ENCODE assay signal across 7 cellular contexts in genomic region chr1:145176285-145176925, GRCh38.
DNase-seq lines count a peak whose midpoint lies in the region; ATAC-seq and TF ChIP-seq lines count a peak whose summit lies in the region.
"Not testable (repeated sequence)": the region's sequence is repeated elsewhere in the genome, so short reads cannot be mapped to it uniquely, and the experiment has no call there.

No MANE protein-coding gene starts in this region.

- not testable (repeated sequence) for H3K9me2 ChIP-seq in GM23338 (ENCODE audit: insufficient read depth)

- not testable (repeated sequence) for H3K27me3 ChIP-seq in GM23338 (ENCODE audit: insufficient read depth); naive thymus-derived CD4-positive, alpha-beta T cell (ENCODE audit: control insufficient read depth in 2 of 2, insufficient read depth in 2 of 2, low read length in 2 of 2)

- not testable (repeated sequence) for H3K27ac Mint-ChIP-seq in GM23338; activated CD4-positive, alpha-beta T cell treated with anti-CD3 and anti-CD28 coated beads, Interleukin-2, amount 10 ng/mL, durations not matched to agents 24 days and 14 days; activated CD8-positive, alpha-beta memory T cell treated with anti-CD3 and anti-CD28 coated beads, Interleukin-2, amount 10 ng/mL, durations not matched to agents 7 days and 5 days; activated T-helper 17 cell treated with anti-CD3 and anti-CD28 coated beads, Interleukin-2, amount 50 U/mL, for 72 hours; activated naive CD8-positive, alpha-beta T cell treated with anti-CD3 and anti-CD28 coated beads, Interleukin-2, amount 50 U/mL, for 24 hours
- H3K27ac Mint-ChIP-seq in naive thymus-derived CD4-positive, alpha-beta T cell: peak overlapping the region in 1 of 9 donors; percentile 51

- H3K36me3 ChIP-seq in GM23338 (ENCODE audit: insufficient read depth); naive thymus-derived CD4-positive, alpha-beta T cell (ENCODE audit: control insufficient read depth in 2 of 3, insufficient read depth in 3 of 3, low read length in 3 of 3): not testable (repeated sequence)

- H3K4me3 ChIP-seq in GM23338; naive thymus-derived CD4-positive, alpha-beta T cell (ENCODE audit: low read length): not testable (repeated sequence)

- intact Hi-C loops in activated CD4-positive, alpha-beta T cell treated with anti-CD3 and anti-CD28 coated beads, Interleukin-2, amount 10 ng/mL, durations not matched to agents 24 days and 14 days (cut with micrococcal nuclease); naive thymus-derived CD4-positive, alpha-beta T cell (cut with micrococcal nuclease): not testable (repeated sequence)

- not testable (repeated sequence) for TF ChIP-seq CTCF in GM23338 (conservative IDR thresholded peaks at IDR 0.05; ENCODE audit: low read depth in 2 of 2)

- H3K79me2 ChIP-seq in GM23338 (replicated peaks; ENCODE audit: insufficient read depth): not testable (repeated sequence)

- H3K4me2 ChIP-seq in GM23338: not testable (repeated sequence)

- not testable (repeated sequence) for H3K36me3 Mint-ChIP-seq in GM23338 (ENCODE audit: low read depth); activated CD4-positive, alpha-beta T cell treated with anti-CD3 and anti-CD28 coated beads, Interleukin-2, amount 10 ng/mL, durations not matched to agents 24 days and 14 days (ENCODE audit: low read depth); activated CD8-positive, alpha-beta memory T cell treated with anti-CD3 and anti-CD28 coated beads, Interleukin-2, amount 10 ng/mL, durations not matched to agents 7 days and 5 days; activated T-helper 17 cell treated with anti-CD3 and anti-CD28 coated beads, Interleukin-2, amount 50 U/mL, for 72 hours (ENCODE audit: low read depth); activated naive CD8-positive, alpha-beta T cell treated with anti-CD3 and anti-CD28 coated beads, Interleukin-2, amount 50 U/mL, for 24 hours (ENCODE audit: low read depth); naive thymus-derived CD4-positive, alpha-beta T cell

- H3K9me3 ChIP-seq in naive thymus-derived CD4-positive, alpha-beta T cell (ENCODE audit: control insufficient read depth in 2 of 3, low read length in 3 of 3): not testable (repeated sequence)

- CTCF ChIA-PET in activated CD8-positive, alpha-beta memory T cell treated with anti-CD3 and anti-CD28 coated beads, Interleukin-2, amount 10 ng/mL, durations not matched to agents 7 days and 5 days (lab: Charles Lee); naive thymus-derived CD4-positive, alpha-beta T cell (lab: Charles Lee): not testable (repeated sequence)

- not testable (repeated sequence) for H3K4me1 Mint-ChIP-seq in GM23338; activated CD4-positive, alpha-beta T cell treated with anti-CD3 and anti-CD28 coated beads, Interleukin-2, amount 10 ng/mL, durations not matched to agents 24 days and 14 days; activated CD8-positive, alpha-beta memory T cell treated with anti-CD3 and anti-CD28 coated beads, Interleukin-2, amount 10 ng/mL, durations not matched to agents 7 days and 5 days; activated T-helper 17 cell treated with anti-CD3 and anti-CD28 coated beads, Interleukin-2, amount 50 U/mL, for 72 hours; activated naive CD8-positive, alpha-beta T cell treated with anti-CD3 and anti-CD28 coated beads, Interleukin-2, amount 50 U/mL, for 24 hours; naive thymus-derived CD4-positive, alpha-beta T cell

- not testable (repeated sequence) for H2AFZ ChIP-seq in GM23338

- H4K20me1 ChIP-seq in GM23338 (replicated peaks; ENCODE audit: insufficient read depth): not testable (repeated sequence)

- not testable (repeated sequence) for H3K4me3 Mint-ChIP-seq in GM23338; activated CD4-positive, alpha-beta T cell treated with anti-CD3 and anti-CD28 coated beads, Interleukin-2, amount 10 ng/mL, durations not matched to agents 24 days and 14 days; activated CD8-positive, alpha-beta memory T cell treated with anti-CD3 and anti-CD28 coated beads, Interleukin-2, amount 10 ng/mL, durations not matched to agents 7 days and 5 days; activated T-helper 17 cell treated with anti-CD3 and anti-CD28 coated beads, Interleukin-2, amount 50 U/mL, for 72 hours; activated naive CD8-positive, alpha-beta T cell treated with anti-CD3 and anti-CD28 coated beads, Interleukin-2, amount 50 U/mL, for 24 hours
- peak overlapping the region in 2 of 10 donors; percentile 10 to 23 for H3K4me3 Mint-ChIP-seq in naive thymus-derived CD4-positive, alpha-beta T cell

- H3F3A ChIP-seq in GM23338 (replicated peaks; ENCODE audit: low read depth): not testable (repeated sequence)

- H3K4me1 ChIP-seq in GM23338 (ENCODE audit: insufficient read depth); naive thymus-derived CD4-positive, alpha-beta T cell (ENCODE audit: control insufficient read depth in 2 of 2, insufficient read depth in 2 of 2, low read length in 2 of 2): not testable (repeated sequence)

- peak; percentile 54; the same call in 2 of the 3 replicates for ATAC-seq in GM23338
- peak; percentile 89 for ATAC-seq in activated CD8-positive, alpha-beta memory T cell treated with anti-CD3 and anti-CD28 coated beads, Interleukin-2, amount 10 ng/mL, durations not matched to agents 7 days and 5 days
- peak; percentile 38 for ATAC-seq in activated T-helper 17 cell treated with anti-CD3 and anti-CD28 coated beads, Interleukin-2, amount 50 U/mL, for 72 hours (replicated peaks)
- ATAC-seq in activated naive CD8-positive, alpha-beta T cell treated with anti-CD3 and anti-CD28 coated beads, Interleukin-2, amount 50 U/mL, for 24 hours: peak; percentile 87
- ATAC-seq in naive thymus-derived CD4-positive, alpha-beta T cell: peak; percentile 93

- not testable (repeated sequence) for H3K27ac ChIP-seq in GM23338 (ENCODE audit: low read depth); naive thymus-derived CD4-positive, alpha-beta T cell (ENCODE audit: low read depth, low read length)

- DNase-seq in GM23338 (ENCODE audit: low spot score): not testable (repeated sequence)
- DNase-seq in activated CD4-positive, alpha-beta T cell treated with anti-CD3 and anti-CD28 coated beads, Interleukin-2, amount 10 ng/mL, durations not matched to agents 24 days and 14 days: peak; percentile 77
- DNase-seq in activated CD8-positive, alpha-beta memory T cell treated with anti-CD3 and anti-CD28 coated beads, Interleukin-2, amount 10 ng/mL, durations not matched to agents 7 days and 5 days: peak; percentile 82
- DNase-seq in activated naive CD8-positive, alpha-beta T cell treated with anti-CD3 and anti-CD28 coated beads, Interleukin-2, amount 50 U/mL, for 24 hours: peak; percentile 12
- DNase-seq in naive thymus-derived CD4-positive, alpha-beta T cell: peak in 7 of 9 donors; percentile 39 to 71 (median 59)
- peak; percentile 35 for DNase-seq in stimulated activated CD8-positive, alpha-beta memory T cell treated with anti-CD3 and anti-CD28 coated beads, Interleukin-4, amount 100 ng/mL, for 48 hours

- H3K9me3 Mint-ChIP-seq in GM23338; activated CD4-positive, alpha-beta T cell treated with anti-CD3 and anti-CD28 coated beads, Interleukin-2, amount 10 ng/mL, durations not matched to agents 24 days and 14 days; activated CD8-positive, alpha-beta memory T cell treated with anti-CD3 and anti-CD28 coated beads, Interleukin-2, amount 10 ng/mL, durations not matched to agents 7 days and 5 days (ENCODE audit: low read depth); activated T-helper 17 cell treated with anti-CD3 and anti-CD28 coated beads, Interleukin-2, amount 50 U/mL, for 72 hours; activated naive CD8-positive, alpha-beta T cell treated with anti-CD3 and anti-CD28 coated beads, Interleukin-2, amount 50 U/mL, for 24 hours; naive thymus-derived CD4-positive, alpha-beta T cell: not testable (repeated sequence)

- POLR2A ChIA-PET in naive thymus-derived CD4-positive, alpha-beta T cell (lab: Charles Lee): not testable (repeated sequence)

- H3K27me3 Mint-ChIP-seq in GM23338 (ENCODE audit: insufficient read depth, low read depth, poor library complexity); activated CD4-positive, alpha-beta T cell treated with anti-CD3 and anti-CD28 coated beads, Interleukin-2, amount 10 ng/mL, durations not matched to agents 24 days and 14 days; activated CD8-positive, alpha-beta memory T cell treated with anti-CD3 and anti-CD28 coated beads, Interleukin-2, amount 10 ng/mL, durations not matched to agents 7 days and 5 days; activated T-helper 17 cell treated with anti-CD3 and anti-CD28 coated beads, Interleukin-2, amount 50 U/mL, for 72 hours; activated naive CD8-positive, alpha-beta T cell treated with anti-CD3 and anti-CD28 coated beads, Interleukin-2, amount 50 U/mL, for 24 hours; naive thymus-derived CD4-positive, alpha-beta T cell: not testable (repeated sequence)

Comparison
In these comparisons a context has a peak if more than half of its experiments do, and no peak if none do; other contexts are left out.
1. ATAC-seq: peak in every context shown above with its lines; median percentile 93 in naive thymus-derived CD4-positive, alpha-beta T cell; 89 in activated CD8-positive, alpha-beta memory T cell treated with anti-CD3 and anti-CD28 coated beads, Interleukin-2, amount 10 ng/mL, durations not matched to agents 7 days and 5 days; 87 in activated naive CD8-positive, alpha-beta T cell treated with anti-CD3 and anti-CD28 coated beads, Interleukin-2, amount 50 U/mL, for 24 hours; 54 in GM23338; 38 in activated T-helper 17 cell treated with anti-CD3 and anti-CD28 coated beads, Interleukin-2, amount 50 U/mL, for 72 hours.